ENCODE assay signal across 19 cellular contexts in the genomic region with DNA sequence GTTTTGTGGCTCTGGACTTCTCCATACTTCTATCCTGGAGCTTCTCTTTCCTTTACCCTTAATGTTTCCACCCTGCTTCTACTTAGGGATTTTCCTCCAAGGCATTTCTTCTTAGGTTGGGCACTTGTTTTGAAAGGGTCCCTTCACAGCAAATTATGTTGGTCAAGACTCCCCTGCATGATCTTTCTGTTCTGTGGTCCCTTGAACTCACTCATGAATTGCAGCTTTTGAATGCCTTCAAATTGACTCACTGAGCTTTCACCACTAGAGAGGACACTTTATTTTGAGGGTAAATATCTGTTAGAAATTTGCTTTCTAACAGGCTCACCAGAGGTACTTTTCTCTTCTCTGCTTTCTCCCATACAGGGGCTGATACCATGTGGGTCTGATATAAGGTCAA.
DNase-seq lines count a peak whose midpoint lies in the region; FAIRE-seq and TF ChIP-seq lines count a peak whose summit lies in the region.
"Had no signal": no experiment of that assay in that cellular context is flagged by ENCODE, and none has a peak within 500 bp of the region (broad histone marks: within the 10 kb centered on the region; RNA-seq: fewer than 3 reads in every experiment).

No MANE protein-coding gene starts in this region.

- H3K9me3 ChIP-seq in astrocyte (ENCODE audit: insufficient read depth, low read depth, low read length) (no peaks in the 10 kb centered on the region), sigmoid colon (no peaks in the 10 kb centered on the region)
- H3K9me3 ChIP-seq: thoracic aorta had no signal

- H3K4me1 ChIP-seq in astrocyte (ENCODE audit: insufficient read depth, low read length) (no peaks in the 10 kb centered on the region), sigmoid colon (peaks cover 0 to 49% (median 32%) of the 10 kb centered on the region in 4 donors)

- no peaks in the 10 kb centered on the region for H3K79me2 ChIP-seq in astrocyte (ENCODE audit: insufficient read depth, low read length)

- no peak overlapping the region for H3K9ac ChIP-seq in astrocyte (ENCODE audit: low read length)

- CTCF ChIA-PET in activated naive CD4-positive, alpha-beta T cell treated with anti-CD3 and anti-CD28 coated beads, Interleukin-2, amount 10 ng/mL, durations not matched to agents 7 days and 5 days (lab: Charles Lee), result no interaction called here

- H3K36me3 Mint-ChIP-seq in astrocyte (ENCODE audit: low read depth, unreplicated experiment), result no peaks in the 10 kb centered on the region
- H3K36me3 Mint-ChIP-seq in activated naive CD4-positive, alpha-beta T cell treated with anti-CD3 and anti-CD28 coated beads, Interleukin-2, amount 10 ng/mL, durations not matched to agents 7 days and 5 days, result no peaks in the 10 kb centered on the region
- H3K36me3 Mint-ChIP-seq: activated naive CD8-positive, alpha-beta T cell had no signal

- intact Hi-C loops in sigmoid colon (cut with DNase I), result no loop called here

- H3K4me3 Mint-ChIP-seq in astrocyte (ENCODE audit: unreplicated experiment), result no peak overlapping the region
- no peak overlapping the region for H3K4me3 Mint-ChIP-seq in activated naive CD4-positive, alpha-beta T cell treated with anti-CD3 and anti-CD28 coated beads, Interleukin-2, amount 10 ng/mL, durations not matched to agents 7 days and 5 days
- H3K4me3 Mint-ChIP-seq: activated naive CD8-positive, alpha-beta T cell; effector memory CD8-positive, alpha-beta T cell had no signal

- H3K27me3 Mint-ChIP-seq in astrocyte (ENCODE audit: low read depth, unreplicated experiment), result no peaks in the 10 kb centered on the region
- no peaks in the 10 kb centered on the region for H3K27me3 Mint-ChIP-seq in activated naive CD4-positive, alpha-beta T cell treated with anti-CD3 and anti-CD28 coated beads, Interleukin-2, amount 10 ng/mL, durations not matched to agents 7 days and 5 days
- H3K27me3 Mint-ChIP-seq: effector memory CD8-positive, alpha-beta T cell had no signal

- no peak for FAIRE-seq in astrocyte (lab: Jason Lieb, UNC)
- FAIRE-seq: GM18507 had no signal

- peak overlapping the region; percentile 81 for H3K27ac Mint-ChIP-seq in astrocyte (ENCODE audit: unreplicated experiment)
- H3K27ac Mint-ChIP-seq in activated naive CD4-positive, alpha-beta T cell treated with anti-CD3 and anti-CD28 coated beads, Interleukin-2, amount 10 ng/mL, durations not matched to agents 7 days and 5 days, result no peak overlapping the region
- H3K27ac Mint-ChIP-seq: activated naive CD8-positive, alpha-beta T cell; effector memory CD8-positive, alpha-beta T cell had no signal

- H3K27me3 ChIP-seq in astrocyte (ENCODE audit: insufficient read depth, low read length) (no peaks in the 10 kb centered on the region), sigmoid colon (no peaks in the 10 kb centered on the region)

- peak; percentile 1 for DNase-seq in GM04503 (ENCODE audit: low read depth)
- peak; percentile 29 for DNase-seq in astrocyte (ENCODE audit: low read depth)
- DNase-seq in glomerular visceral epithelial cell (ENCODE audit: extremely low spot score), result peak; percentile 2
- DNase-seq in retinal pigment epithelial cell (ENCODE audit: low read depth), result peak; percentile 7
- no peak for DNase-seq in sigmoid colon
- DNase-seq in epidermal melanocyte (ENCODE audit: insufficient read length, low spot score), result no peak
- DNase-seq in activated naive CD4-positive, alpha-beta T cell treated with anti-CD3 and anti-CD28 coated beads, Interleukin-2, amount 10 ng/mL, durations not matched to agents 7 days and 5 days, result no peak
- DNase-seq in NOMO-1 treated with DMSO at 0.1 percent for 48 hours (lab: John Stamatoyannopoulos, UW; ENCODE audit: unreplicated experiment), result no peak
- DNase-seq: central memory CD4-positive, alpha-beta T cell; effector memory CD8-positive, alpha-beta T cell; MM.1S; NCI-H1930; NCI-H526; PC-3; retina; stimulated activated CD4-positive, alpha-beta T cell treated with anti-CD3 and anti-CD28 coated beads, Interleukin-4, amount 100 ng/mL, for 24 hours had no signal

- no peak for TF ChIP-seq POLR2A in sigmoid colon (IDR thresholded peaks at IDR 0.05)

- H3K4me1 Mint-ChIP-seq in astrocyte (ENCODE audit: low read depth, unreplicated experiment), result peaks cover 11% of the 10 kb centered on the region
- H3K4me1 Mint-ChIP-seq in activated naive CD4-positive, alpha-beta T cell treated with anti-CD3 and anti-CD28 coated beads, Interleukin-2, amount 10 ng/mL, durations not matched to agents 7 days and 5 days, result no peaks in the 10 kb centered on the region

- H3K36me3 ChIP-seq in astrocyte (ENCODE audit: insufficient read depth, low read length) (no peaks in the 10 kb centered on the region), sigmoid colon (no peaks in the 10 kb centered on the region)
- H3K36me3 ChIP-seq: thoracic aorta had no signal

- H3K4me3 ChIP-seq in astrocyte (ENCODE audit: insufficient read depth, low read depth, low read length), result no peak overlapping the region
- H3K4me3 ChIP-seq in retinal pigment epithelial cell (ENCODE audit: low read length), result no peak overlapping the region
- no peak overlapping the region for H3K4me3 ChIP-seq in sigmoid colon
- H3K4me3 ChIP-seq: thoracic aorta had no signal

- TF ChIP-seq EP300 in sigmoid colon (IDR thresholded peaks at IDR 0.05), result no peak

- H2AFZ ChIP-seq in astrocyte (ENCODE audit: low read depth, low read length), result no peak overlapping the region

- no peak for TF ChIP-seq CTCF in astrocyte (IDR thresholded peaks at IDR 0.05; ENCODE audit: insufficient read depth, low read depth, low read length)
- TF ChIP-seq CTCF in retinal pigment epithelial cell (conservative IDR thresholded peaks at IDR 0.05; ENCODE audit: low read depth, low read length), result no peak
- no peak for TF ChIP-seq CTCF in sigmoid colon (IDR thresholded peaks at IDR 0.05)

- no peaks in the 10 kb centered on the region for H3K9me3 Mint-ChIP-seq in astrocyte (ENCODE audit: unreplicated experiment)
- H3K9me3 Mint-ChIP-seq in activated naive CD4-positive, alpha-beta T cell treated with anti-CD3 and anti-CD28 coated beads, Interleukin-2, amount 10 ng/mL, durations not matched to agents 7 days and 5 days, result no peaks in the 10 kb centered on the region
- H3K9me3 Mint-ChIP-seq: effector memory CD8-positive, alpha-beta T cell had no signal

- no peaks in the 10 kb centered on the region for H4K20me1 ChIP-seq in astrocyte (ENCODE audit: insufficient read depth, low read length)

- H3K4me2 ChIP-seq in astrocyte (ENCODE audit: low read length), result no peak overlapping the region

- H3K27ac ChIP-seq in astrocyte (ENCODE audit: low read depth, low read length), result no peak overlapping the region
- peak overlapping the region in 1 of 4 donors; percentile 2 for H3K27ac ChIP-seq in sigmoid colon
- H3K27ac ChIP-seq: thoracic aorta had no signal

Comparison
In these comparisons a context has a peak if more than half of its experiments do, and no peak if none do; other contexts are left out.
1. DNase-seq: peak in GM04503 (single experiment), astrocyte (single experiment), glomerular visceral epithelial cell (single experiment) and retinal pigment epithelial cell (single experiment); none in sigmoid colon (single experiment), epidermal melanocyte (single experiment), activated naive CD4-positive, alpha-beta T cell treated with anti-CD3 and anti-CD28 coated beads, Interleukin-2, amount 10 ng/mL, durations not matched to agents 7 days and 5 days (single experiment) and NOMO-1 treated with DMSO at 0.1 percent for 48 hours (single experiment).